ENCODE assay signal across 34 cellular contexts in genomic region chr20:55540486-55540885, GRCh38.
"Had no signal": no experiment of that assay in that cellular context is flagged by ENCODE, and none has a peak within 500 bp of the region (broad histone marks: within the 10 kb centered on the region; RNA-seq: fewer than 3 reads in every experiment).

No MANE protein-coding gene starts in this region.

- H3K27me3 ChIP-seq: brain microvascular endothelial cell, MG63, SJSA1 had no signal

- H3K27ac Mint-ChIP-seq: activated CD4-positive, alpha-beta T cell treated with anti-CD3 and anti-CD28 coated beads, Interleukin-2, amount 10 ng/mL, durations not matched to agents 24 days and 14 days; activated CD8-positive, alpha-beta T cell treated with anti-CD3 and anti-CD28 coated beads for 36 hours; activated naive CD8-positive, alpha-beta T cell treated with anti-CD3 and anti-CD28 coated beads for 36 hours; activated T-cell treated with anti-CD3 and anti-CD28 coated beads, Interleukin-2, amount 50 U/mL, for 72 hours; activated T-helper 17 cell treated with anti-CD3 and anti-CD28 coated beads, Interleukin-2, amount 50 U/mL, for 72 hours; T-helper 1 cell treated with Interleukin-12 subunit alpha and Interleukin-12 subunit beta and Interleukin-4 antibody, amounts not matched to agents 30 μg/mL and 1 μg/mL, for 36 hours; T-helper 2 cell treated with Interferon-gamma antibody and Interleukin-4, amounts not matched to agents 5 μg/mL and 100 μg/mL, for 36 hours had no signal

- H3K27ac ChIP-seq: brain microvascular endothelial cell, PC-9, SJSA1 had no signal

- H3K36me3 Mint-ChIP-seq: activated naive CD8-positive, alpha-beta T cell treated with anti-CD3 and anti-CD28 coated beads for 36 hours had no signal

- H3K4me3 Mint-ChIP-seq: activated CD4-positive, alpha-beta T cell treated with anti-CD3 and anti-CD28 coated beads, Interleukin-2, amount 10 ng/mL, durations not matched to agents 24 days and 14 days; activated CD8-positive, alpha-beta T cell treated with anti-CD3 and anti-CD28 coated beads for 36 hours; activated naive CD8-positive, alpha-beta T cell treated with anti-CD3 and anti-CD28 coated beads for 36 hours; activated T-cell treated with anti-CD3 and anti-CD28 coated beads, Interleukin-2, amount 50 U/mL, for 72 hours; activated T-helper 17 cell treated with anti-CD3 and anti-CD28 coated beads, Interleukin-2, amount 50 U/mL, for 72 hours; T-helper 1 cell treated with Interleukin-12 subunit alpha and Interleukin-12 subunit beta and Interleukin-4 antibody, amounts not matched to agents 30 μg/mL and 1 μg/mL, for 36 hours; T-helper 2 cell treated with Interferon-gamma antibody and Interleukin-4, amounts not matched to agents 5 μg/mL and 100 μg/mL, for 36 hours had no signal

- H3K27me3 Mint-ChIP-seq: activated CD4-positive, alpha-beta T cell treated with anti-CD3 and anti-CD28 coated beads, Interleukin-2, amount 10 ng/mL, durations not matched to agents 24 days and 14 days; activated CD8-positive, alpha-beta T cell treated with anti-CD3 and anti-CD28 coated beads for 36 hours; activated T-helper 17 cell treated with anti-CD3 and anti-CD28 coated beads, Interleukin-2, amount 50 U/mL, for 72 hours had no signal

- H3K36me3 ChIP-seq: brain microvascular endothelial cell, MG63, SJSA1 had no signal

- H3K4me1 Mint-ChIP-seq: activated CD4-positive, alpha-beta T cell treated with anti-CD3 and anti-CD28 coated beads, Interleukin-2, amount 10 ng/mL, durations not matched to agents 24 days and 14 days; activated naive CD8-positive, alpha-beta T cell treated with anti-CD3 and anti-CD28 coated beads for 36 hours; activated T-helper 17 cell treated with anti-CD3 and anti-CD28 coated beads, Interleukin-2, amount 50 U/mL, for 72 hours had no signal

- H3K4me3 ChIP-seq: K562, MG63, PC-9, SJSA1 had no signal

- H3K9me3 ChIP-seq: MG63 had no signal

- H3K9me3 Mint-ChIP-seq: activated CD4-positive, alpha-beta T cell treated with anti-CD3 and anti-CD28 coated beads, Interleukin-2, amount 10 ng/mL, durations not matched to agents 24 days and 14 days had no signal

- H3K4me1 ChIP-seq: SJSA1 had no signal

- ATAC-seq: activated CD8-positive, alpha-beta T cell treated with anti-CD3 and anti-CD28 coated beads for 36 hours; activated T-cell treated with anti-CD3 and anti-CD28 coated beads, Interleukin-2, amount 50 U/mL, for 72 hours; activated T-helper 17 cell treated with anti-CD3 and anti-CD28 coated beads, Interleukin-2, amount 50 U/mL, for 72 hours; K562 had no signal

- DNase-seq: activated CD4-positive, alpha-beta T cell treated with anti-CD3 and anti-CD28 coated beads, Interleukin-2, amount 10 ng/mL, durations not matched to agents 24 days and 14 days; activated CD4-positive, alpha-beta T cell treated with anti-CD3 and anti-CD28 coated beads, Interleukin-2, amount 50 U/mL, for 4 hours; activated CD8-positive, alpha-beta T cell treated with anti-CD3 and anti-CD28 coated beads for 36 hours; activated effector memory CD4-positive, alpha-beta T cell treated with anti-CD3 and anti-CD28 coated beads, Interleukin-2, amount 50 U/mL, for 16 hours; activated naive CD4-positive, alpha-beta T cell; activated naive CD4-positive, alpha-beta T cell treated with anti-CD3 and anti-CD28 coated beads, Interleukin-2, amount 50 U/mL, for 16 hours; activated naive CD8-positive, alpha-beta T cell treated with anti-CD3 and anti-CD28 coated beads for 36 hours; activated T-cell treated with anti-CD3 and anti-CD28 coated beads, Interleukin-2, amount 50 U/mL, for 1 hour; activated T-cell treated with anti-CD3 and anti-CD28 coated beads, Interleukin-2, amount 50 U/mL, for 72 hours; amniotic stem cell; aorta; brain microvascular endothelial cell; IMR-90; Karpas-422; MG63; MV-4-11; NCI-H1092; NCI-H1436 treated with DMSO at 0.1 percent for 48 hours; NCI-H1694 treated with DMSO at 0.1 percent for 48 hours; NCI-H2029; NCI-H2107; NCI-H2171; NCI-H446; NCI-H510A treated with DMSO at 0.1 percent for 48 hours; NCI-H69; NK-92 treated with Interleukin-12 subunit alpha and Interleukin-12 subunit beta, amount 100 ng/mL, for 24 hours; PC-9; SHP77 treated with DMSO at 0.1 percent for 48 hours; SK-N-SH had no signal
